ENCODE assay signal across 9 cellular contexts in the genomic region with DNA sequence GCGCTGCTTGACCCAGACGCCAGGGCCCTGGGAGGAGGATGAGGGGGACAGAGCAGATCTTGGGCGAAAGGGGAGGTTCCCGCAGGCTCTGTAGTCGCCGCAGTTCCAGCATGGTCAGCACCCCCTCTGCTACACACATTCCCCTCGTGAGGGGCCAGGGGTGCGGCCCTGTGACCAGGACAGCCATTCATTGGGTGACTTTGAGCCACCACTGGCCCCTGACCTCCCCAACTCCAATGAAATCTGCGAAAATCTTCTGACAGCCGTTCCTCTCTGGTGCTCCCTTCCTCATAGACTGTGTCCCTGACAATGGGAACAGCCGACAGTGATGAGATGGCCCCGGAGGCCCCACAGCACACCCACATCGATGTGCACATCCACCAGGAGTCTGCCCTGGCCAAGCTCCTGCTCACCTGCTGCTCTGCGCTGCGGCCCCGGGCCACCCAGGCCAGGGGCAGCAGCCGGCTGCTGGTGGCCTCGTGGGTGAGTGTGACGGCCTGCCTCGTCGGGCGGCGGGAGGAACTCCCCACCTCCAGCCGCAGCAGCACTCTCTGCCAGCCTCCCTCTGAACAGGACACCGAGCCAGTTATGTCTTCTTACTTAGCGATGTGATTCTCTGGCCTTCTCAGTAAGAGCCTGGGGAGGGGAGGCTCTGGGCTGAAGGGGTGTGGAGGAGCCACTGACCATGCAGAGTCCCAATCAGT. TPM values are rescaled to one million over a fixed set of nuclear protein-coding genes. Genes with fewer than 3 reads are reported as not detected.
DNase-seq lines count a peak whose midpoint lies in the region; ATAC-seq and TF ChIP-seq lines count a peak whose summit lies in the region.
"Had no signal": no experiment of that assay in that cellular context is flagged by ENCODE, and none has a peak within 500 bp of the region (broad histone marks: within the 10 kb centered on the region; RNA-seq: fewer than 3 reads in every experiment).

No MANE protein-coding gene starts in this region.

- no peaks in the 10 kb centered on the region for H3K36me3 Mint-ChIP-seq in stimulated activated effector memory CD8-positive, alpha-beta T cell treated with anti-CD3 and anti-CD28 coated beads, Interleukin-12 subunit alpha, Interleukin-12 subunit beta, amount 100 ng/mL, for 72 hours

- H3K27ac Mint-ChIP-seq in stimulated activated effector memory CD8-positive, alpha-beta T cell treated with anti-CD3 and anti-CD28 coated beads, Interleukin-12 subunit alpha, Interleukin-12 subunit beta, amount 100 ng/mL, for 72 hours: no peak overlapping the region

- peaks cover 8% of the 10 kb centered on the region; the same call in 1 of the 2 replicates for H3K9me3 ChIP-seq in HUES64 (ENCODE audit: insufficient read depth, low read depth, low read length)
- peaks cover 0 to 10% of the 10 kb centered on the region in 2 donors for H3K9me3 ChIP-seq in left lung

- H3K9me3 Mint-ChIP-seq in stimulated activated effector memory CD8-positive, alpha-beta T cell treated with anti-CD3 and anti-CD28 coated beads, Interleukin-12 subunit alpha, Interleukin-12 subunit beta, amount 100 ng/mL, for 72 hours: no peaks in the 10 kb centered on the region

- peak overlapping the region; percentile 53 for H3K4me3 Mint-ChIP-seq in stimulated activated effector memory CD8-positive, alpha-beta T cell treated with anti-CD3 and anti-CD28 coated beads, Interleukin-12 subunit alpha, Interleukin-12 subunit beta, amount 100 ng/mL, for 72 hours

- no peak overlapping the region for H3K9ac ChIP-seq in HUES64 (ENCODE audit: low read depth, low read length)

- TF ChIP-seq CTCF in coronary artery (IDR thresholded peaks at IDR 0.05): no peak
- no peak for TF ChIP-seq CTCF in left lung (IDR thresholded peaks at IDR 0.05)

- H3K4me3 ChIP-seq in HUES64 (ENCODE audit: low read length) (peak overlapping the region; percentile 46), coronary artery (peak overlapping the region; percentile 73), left lung (peak overlapping the region; percentile 48 to 53)

- H3K27me3 ChIP-seq in HUES64 (ENCODE audit: insufficient read depth, low read length) (peaks cover 72% of the 10 kb centered on the region), left lung (peaks cover 18 to 65% of the 10 kb centered on the region in 2 donors)

- no peaks in the 10 kb centered on the region for H3K36me3 ChIP-seq in HUES64 (ENCODE audit: insufficient read depth, low read length)
- no peaks in the 10 kb centered on the region for H3K36me3 ChIP-seq in left lung

- ATAC-seq in left lung (peak; percentile 14), HG02759 (IDR thresholded peaks at IDR 0.05; ENCODE audit: unreplicated experiment) (no peak)
- ATAC-seq in stimulated activated effector memory CD8-positive, alpha-beta T cell treated with anti-CD3 and anti-CD28 coated beads, Interleukin-12 subunit alpha, Interleukin-12 subunit beta, amount 100 ng/mL, for 72 hours: no peak

- peaks cover 12% of the 10 kb centered on the region for H3K4me1 Mint-ChIP-seq in stimulated activated effector memory CD8-positive, alpha-beta T cell treated with anti-CD3 and anti-CD28 coated beads, Interleukin-12 subunit alpha, Interleukin-12 subunit beta, amount 100 ng/mL, for 72 hours

- no peaks in the 10 kb centered on the region for H3K4me1 ChIP-seq in HUES64 (ENCODE audit: insufficient read depth, low read length)
- peaks cover 0 to 17% of the 10 kb centered on the region in 2 donors for H3K4me1 ChIP-seq in left lung

- H3K27ac ChIP-seq in HUES64 (ENCODE audit: low read depth, low read length): no peak overlapping the region
- H3K27ac ChIP-seq in coronary artery: peak overlapping the region in 1 of 2 donors; percentile 79
- peak overlapping the region in 1 of 2 donors; percentile 27 for H3K27ac ChIP-seq in left lung

- DNase-seq in coronary artery (ENCODE audit: low spot score) (peak; percentile 66), left lung (peak in 1 of 2 donors; percentile 61), hypothalamus (lab: John Stamatoyannopoulos, UW) (no peak), NCI-H524 treated with DMSO at 0.1 percent for 48 hours (lab: John Stamatoyannopoulos, UW) (no peak)
- DNase-seq in stimulated activated effector memory CD8-positive, alpha-beta T cell treated with anti-CD3 and anti-CD28 coated beads, Interleukin-12 subunit alpha, Interleukin-12 subunit beta, amount 100 ng/mL, for 72 hours (ENCODE audit: low spot score in 2 of 2): no peak
- DNase-seq: central memory CD4-positive, alpha-beta T cell had no signal

- 51% methylated on average over 26 of the region's 26 CpGs for WGBS in HUES64

- intact Hi-C loops in left lung (cut with DNase I): no loop called here

RNA-seq across cellular contexts. Expression of gene TMEM176A, which starts 0.8 kb away (rescaled TPM):
- polyA plus RNA-seq in HUES64 (2013, experiment 1 of 2): 0.60 TPM
- polyA plus RNA-seq in HUES64 (2013, experiment 2 of 2): 0.57 TPM
- total RNA-seq in left lung: 10 to 100 TPM; 44.7 to 48.8 TPM
- total RNA-seq: lung microvascular endothelial cell had no signal

RNA-seq across cellular contexts. Expression of gene TMEM176B, which starts 1.2 kb away (rescaled TPM):
- 0.45 TPM for polyA plus RNA-seq in HUES64 (2013, experiment 1 of 2)
- polyA plus RNA-seq in HUES64 (2013, experiment 2 of 2): 1.0 TPM
- total RNA-seq in left lung: 10 to 100 TPM; 45.2 to 57.2 TPM
- total RNA-seq: lung microvascular endothelial cell had no signal

RNA-seq across cellular contexts. Expression of gene AOC1, which starts 50.9 kb away (rescaled TPM):
- polyA plus RNA-seq in HUES64 (2013, experiment 1 of 2): not detected
- polyA plus RNA-seq in HUES64 (2013, experiment 2 of 2): 0.19 TPM
- total RNA-seq in left lung: under 1 TPM; 0.34 to 0.70 TPM
- total RNA-seq: lung microvascular endothelial cell had no signal
